2 cellular contexts compared by ENCODE assay signal in genomic region chr2:47521666-47522285, GRCh38.
TF ChIP-seq lines count a peak whose summit lies in the region.

No MANE protein-coding gene starts in this region.

TF ChIP-seq in SK-N-SH, 30 proteins besides CTCF, POLR2A, EP300 and RAD21 (continued from another document):
- TF ChIP-seq REST (IDR thresholded peaks at IDR 0.05; ENCODE audit: low read depth, low read length): no peak
- no peak for TF ChIP-seq MEF2A (IDR thresholded peaks at IDR 0.05; ENCODE audit: borderline replicate concordance, low read depth)
- no peak for TF ChIP-seq ELF1 (IDR thresholded peaks at IDR 0.05)
- TF ChIP-seq JUND (IDR thresholded peaks at IDR 0.05): no peak
- TF ChIP-seq GATA2 (CRISPR knock-in tag; IDR thresholded peaks at IDR 0.05): no peak
- no peak for TF ChIP-seq USF2 (IDR thresholded peaks at IDR 0.05; ENCODE audit: borderline replicate concordance, low read depth, low read length)

TF ChIP-seq in SK-N-SH treated with all-trans-retinoic acid at 6 μM for 48 hours, 23 proteins besides CTCF, POLR2A, EP300 and RAD21 (continued from another document):
- TF ChIP-seq PATZ1 (CRISPR knock-in tag; IDR thresholded peaks at IDR 0.05; ENCODE audit: borderline replicate concordance): no peak
- no peak for TF ChIP-seq PPARA (CRISPR knock-in tag; IDR thresholded peaks at IDR 0.05; ENCODE audit: borderline replicate concordance)
- no peak for TF ChIP-seq ZC3H10 (CRISPR knock-in tag; IDR thresholded peaks at IDR 0.05)
- TF ChIP-seq ZNF70 (CRISPR knock-in tag; IDR thresholded peaks at IDR 0.05): no peak
- TF ChIP-seq ISL1 (CRISPR knock-in tag; IDR thresholded peaks at IDR 0.05): no peak
- no peak for TF ChIP-seq CREB5 (CRISPR knock-in tag; IDR thresholded peaks at IDR 0.05; ENCODE audit: low read depth)
- TF ChIP-seq OSR1 (CRISPR knock-in tag; IDR thresholded peaks at IDR 0.05): no peak
